Comparison of ENCODE assay signal across 2 cellular contexts in the genomic region with DNA sequence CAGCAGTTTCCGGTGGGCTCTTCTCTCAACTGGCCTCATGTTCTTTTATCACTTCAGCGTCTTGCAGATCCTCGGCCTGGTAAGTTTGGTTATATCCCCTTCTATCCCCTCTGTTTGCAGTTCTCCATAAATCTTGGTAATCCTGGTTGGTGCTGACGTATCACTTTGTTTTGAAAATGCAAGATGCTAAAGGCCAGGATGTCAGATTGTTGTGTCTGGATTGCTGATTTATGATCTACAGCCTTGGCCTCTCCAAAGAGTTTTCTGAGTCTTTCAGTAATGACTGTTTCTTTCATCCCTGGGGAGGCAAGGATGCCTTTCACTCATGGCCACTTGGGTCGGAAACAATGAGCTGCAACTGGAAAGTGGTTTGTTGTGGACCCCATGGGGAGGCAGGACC.
TF ChIP-seq lines count a peak whose summit lies in the region.

No MANE protein-coding gene starts in this region.

TF ChIP-seq in IMR-90, 13 proteins besides CTCF, POLR2A, EP300 and RAD21:
- TF ChIP-seq MXI1 (IDR thresholded peaks at IDR 0.05; ENCODE audit: borderline replicate concordance, low read depth, low read length), result no peak
- TF ChIP-seq SMC3 (IDR thresholded peaks at IDR 0.05; ENCODE audit: low read depth, low read length), result no peak
- TF ChIP-seq CHD1 (IDR thresholded peaks at IDR 0.05; ENCODE audit: low read depth, low read length), result no peak
- no peak for TF ChIP-seq MAFK (IDR thresholded peaks at IDR 0.05; ENCODE audit: low read depth, low read length)
- TF ChIP-seq MAZ (IDR thresholded peaks at IDR 0.05; ENCODE audit: borderline replicate concordance, low read depth, low read length), result no peak
- TF ChIP-seq FOS (IDR thresholded peaks at IDR 0.05; ENCODE audit: low read depth, low read length), result no peak
- TF ChIP-seq NFE2L2 (IDR thresholded peaks at IDR 0.05; ENCODE audit: low read depth, low read length), result no peak

TF ChIP-seq in GM12878, 131 proteins besides CTCF, POLR2A, EP300 and RAD21:
- TF ChIP-seq CREB1 (IDR thresholded peaks at IDR 0.05; ENCODE audit: low read depth), result no peak
- no peak for TF ChIP-seq SMAD1 (IDR thresholded peaks at IDR 0.05; ENCODE audit: low read depth, partially characterized antibody)
- no peak for TF ChIP-seq MYB (IDR thresholded peaks at IDR 0.05; ENCODE audit: borderline replicate concordance, low read depth, low read length)
- TF ChIP-seq STAT3 (IDR thresholded peaks at IDR 0.05; ENCODE audit: low read depth, low read length), result no peak
- TF ChIP-seq BACH1 (IDR thresholded peaks at IDR 0.05; ENCODE audit: borderline replicate concordance), result no peak
TF ChIP-seq in GM12878: peak in this region for 0.
